20 cellular contexts compared by ENCODE assay signal in genomic region chr20:46731770-46732169, GRCh38. TPM values are rescaled to one million over a fixed set of nuclear protein-coding genes. Genes with fewer than 3 reads are reported as not detected.
"Had no signal": no experiment of that assay in that cellular context is flagged by ENCODE, and none has a peak within 500 bp of the region (broad histone marks: within the 10 kb centered on the region; RNA-seq: fewer than 3 reads in every experiment).

No MANE protein-coding gene starts in this region.

- DNase-seq: activated B cell treated with CpG ODN at 0.5 μM for 24 hours; activated CD4-positive, alpha-beta T cell treated with anti-CD3 and anti-CD28 coated beads for 48 hours; activated CD8-positive, alpha-beta T cell treated with anti-CD3 and anti-CD28 coated beads for 36 hours; activated naive CD4-positive, alpha-beta T cell treated with Interleukin-2 at 50 U/mL for 16 hours; activated naive CD8-positive, alpha-beta T cell treated with anti-CD3 and anti-CD28 coated beads, Interleukin-2, amount 10 ng/mL, durations not matched to agents 7 days and 5 days; activated T-cell treated with anti-CD3 and anti-CD28 coated beads, Interleukin-2, amount 50 U/mL, for 24 hours; amygdala; body of pancreas; effector memory CD8-positive, alpha-beta T cell; esophagus squamous epithelium; heart right ventricle; occipital lobe; posterior cingulate gyrus; spleen; stimulated activated CD8-positive, alpha-beta memory T cell treated with anti-CD3 and anti-CD28 coated beads, Interleukin-4, amount 100 ng/mL, for 48 hours; stimulated activated naive CD4-positive, alpha-beta T cell; thyroid gland had no signal

- H3K4me3 ChIP-seq: body of pancreas, esophagus squamous epithelium, heart right ventricle, spleen, thyroid gland had no signal

- H3K27ac Mint-ChIP-seq: activated B cell treated with CpG ODN at 0.5 μM for 24 hours; activated CD8-positive, alpha-beta T cell treated with anti-CD3 and anti-CD28 coated beads for 36 hours; activated naive CD8-positive, alpha-beta T cell treated with anti-CD3 and anti-CD28 coated beads, Interleukin-2, amount 10 ng/mL, durations not matched to agents 7 days and 5 days; activated T-cell treated with anti-CD3 and anti-CD28 coated beads, Interleukin-2, amount 50 U/mL, for 24 hours; activated T-helper 2 cell treated with anti-CD3 and anti-CD28 coated beads, Interferon-gamma antibody, Interleukin-2, Interleukin-4, amounts not matched to agents 10 μg/mL and 5 μg/mL and 100 μg/mL, durations not matched to agents 14 hours and 24 hours and 36 hours; effector memory CD8-positive, alpha-beta T cell; memory B cell had no signal

- H3K4me3 Mint-ChIP-seq: activated B cell treated with CpG ODN at 0.5 μM for 24 hours; activated CD8-positive, alpha-beta T cell treated with anti-CD3 and anti-CD28 coated beads for 36 hours; activated naive CD8-positive, alpha-beta T cell treated with anti-CD3 and anti-CD28 coated beads, Interleukin-2, amount 10 ng/mL, durations not matched to agents 7 days and 5 days; activated T-cell treated with anti-CD3 and anti-CD28 coated beads, Interleukin-2, amount 50 U/mL, for 24 hours; effector memory CD8-positive, alpha-beta T cell; memory B cell had no signal

- H3K36me3 Mint-ChIP-seq: activated naive CD8-positive, alpha-beta T cell treated with anti-CD3 and anti-CD28 coated beads, Interleukin-2, amount 10 ng/mL, durations not matched to agents 7 days and 5 days; memory B cell had no signal

- H3K9me3 Mint-ChIP-seq: activated B cell treated with CpG ODN at 0.5 μM for 24 hours; activated CD8-positive, alpha-beta T cell treated with anti-CD3 and anti-CD28 coated beads for 36 hours; activated naive CD8-positive, alpha-beta T cell treated with anti-CD3 and anti-CD28 coated beads, Interleukin-2, amount 10 ng/mL, durations not matched to agents 7 days and 5 days; activated T-cell treated with anti-CD3 and anti-CD28 coated beads, Interleukin-2, amount 50 U/mL, for 24 hours; activated T-helper 2 cell treated with anti-CD3 and anti-CD28 coated beads, Interferon-gamma antibody, Interleukin-2, Interleukin-4, amounts not matched to agents 10 μg/mL and 5 μg/mL and 100 μg/mL, durations not matched to agents 14 hours and 24 hours and 36 hours; effector memory CD8-positive, alpha-beta T cell had no signal

- H3K27ac ChIP-seq: body of pancreas, esophagus squamous epithelium, heart right ventricle, spleen, thyroid gland had no signal

- H3K27me3 ChIP-seq: body of pancreas, esophagus squamous epithelium, heart right ventricle, thyroid gland had no signal

- ATAC-seq: activated CD8-positive, alpha-beta T cell treated with anti-CD3 and anti-CD28 coated beads for 36 hours; body of pancreas; effector memory CD8-positive, alpha-beta T cell; heart right ventricle had no signal

- H3K9me3 ChIP-seq: body of pancreas, esophagus squamous epithelium, heart right ventricle, spleen, thyroid gland had no signal

- H3K4me1 Mint-ChIP-seq: activated B cell treated with CpG ODN at 0.5 μM for 24 hours; activated naive CD8-positive, alpha-beta T cell treated with anti-CD3 and anti-CD28 coated beads, Interleukin-2, amount 10 ng/mL, durations not matched to agents 7 days and 5 days; memory B cell had no signal

- H3K36me3 ChIP-seq: spleen had no signal

- H3K4me1 ChIP-seq: body of pancreas, esophagus squamous epithelium, heart right ventricle, spleen, thyroid gland had no signal

RNA-seq across cellular contexts. Expression of gene SLC2A10, which starts 22.3 kb away (rescaled TPM):
- total RNA-seq: activated B cell treated with CpG ODN at 0.5 μM for 24 hours; activated CD8-positive, alpha-beta T cell treated with anti-CD3 and anti-CD28 coated beads for 36 hours; activated naive CD8-positive, alpha-beta T cell treated with anti-CD3 and anti-CD28 coated beads, Interleukin-2, amount 10 ng/mL, durations not matched to agents 7 days and 5 days; activated T-helper 2 cell treated with anti-CD3 and anti-CD28 coated beads, Interferon-gamma antibody, Interleukin-2, Interleukin-4, amounts not matched to agents 10 μg/mL and 5 μg/mL and 100 μg/mL, durations not matched to agents 14 hours and 24 hours and 36 hours had no signal
- polyA plus RNA-seq: neural cell had no signal
